7 cellular contexts compared by ENCODE assay signal in genomic region chr2:37672870-37673184, GRCh38. TPM values are rescaled to one million over a fixed set of nuclear protein-coding genes. Genes with fewer than 3 reads are reported as not detected.
DNase-seq lines count a peak whose midpoint lies in the region; ATAC-seq, FAIRE-seq and TF ChIP-seq lines count a peak whose summit lies in the region.

No MANE protein-coding gene starts in this region.

- H3K27me3 Mint-ChIP-seq in activated naive CD8-positive, alpha-beta T cell = no peaks in the 10 kb centered on the region
- no peaks in the 10 kb centered on the region for H3K27me3 Mint-ChIP-seq in stimulated activated naive CD8-positive, alpha-beta T cell treated with anti-CD3 and anti-CD28 coated beads, Interleukin-15, amount 100 ng/mL, for 72 hours

- H3K36me3 ChIP-seq in HUES48 (ENCODE audit: control insufficient read depth, insufficient read depth, low read length) (peaks cover 8% of the 10 kb centered on the region; the same call in 1 of the 2 replicates), keratinocyte (ENCODE audit: control insufficient read depth in 2 of 2, extremely low read depth in 1 of 2, insufficient read depth in 2 of 2, low read length in 2 of 2) (peaks cover 1 to 3% of the 10 kb centered on the region in 2 experiments)

- peaks cover 56% of the 10 kb centered on the region for H3K4me1 ChIP-seq in HUES48 (ENCODE audit: control insufficient read depth, insufficient read depth, low read length)
- H3K4me1 ChIP-seq in keratinocyte (ENCODE audit: control insufficient read depth, extremely low read depth, insufficient read depth, low read length) = peaks cover 41% of the 10 kb centered on the region

- no peak for ATAC-seq in stimulated activated naive CD8-positive, alpha-beta T cell treated with anti-CD3 and anti-CD28 coated beads, Interleukin-15, amount 100 ng/mL, for 72 hours
- ATAC-seq in HG03520 (IDR thresholded peaks at IDR 0.05; ENCODE audit: unreplicated experiment) (no peak), HG02642 (IDR thresholded peaks at IDR 0.05; ENCODE audit: poor library complexity, unreplicated experiment) (no peak)

- no peaks in the 10 kb centered on the region for H3K9me3 Mint-ChIP-seq in activated naive CD8-positive, alpha-beta T cell (ENCODE audit: low read depth)
- no peaks in the 10 kb centered on the region for H3K9me3 Mint-ChIP-seq in stimulated activated naive CD8-positive, alpha-beta T cell treated with anti-CD3 and anti-CD28 coated beads, Interleukin-15, amount 100 ng/mL, for 72 hours

- peak overlapping the region; percentile 48 for H2AFZ ChIP-seq in keratinocyte (ENCODE audit: control insufficient read depth, low read length)

- peaks cover 36% of the 10 kb centered on the region for H3K79me2 ChIP-seq in keratinocyte (ENCODE audit: control insufficient read depth, insufficient read depth, low read length)

- dilution Hi-C loops in keratinocyte (cut with MboI; ENCODE audit: extremely low pct_ligation_motif_present, low sequenced_read_pairs) = no loop called here

- no peak for TF ChIP-seq CTCF in keratinocyte (optimal IDR thresholded peaks at IDR 0.05 in 1 of 3, IDR thresholded peaks at IDR 0.05 in 1 of 3, conservative IDR thresholded peaks at IDR 0.05 in 1 of 3; ENCODE audit: extremely low read depth in 1 of 3, insufficient read depth in 2 of 3, low read length in 3 of 3)

- DNase-seq in keratinocyte (ENCODE audit: low read depth, low spot score) (no peak), hippocampal formation (lab: John Stamatoyannopoulos, UW) (no peak)
- no peak for DNase-seq in stimulated activated naive CD8-positive, alpha-beta T cell treated with anti-CD3 and anti-CD28 coated beads, Interleukin-15, amount 100 ng/mL, for 72 hours

- peaks cover 48% of the 10 kb centered on the region for H3K4me1 Mint-ChIP-seq in activated naive CD8-positive, alpha-beta T cell (ENCODE audit: low read depth)
- peaks cover 53% of the 10 kb centered on the region for H3K4me1 Mint-ChIP-seq in stimulated activated naive CD8-positive, alpha-beta T cell treated with anti-CD3 and anti-CD28 coated beads, Interleukin-15, amount 100 ng/mL, for 72 hours

- peak overlapping the region; percentile 85; the same call in 1 of the 2 replicates for H3K9ac ChIP-seq in HUES48 (ENCODE audit: low read depth, low read length)
- H3K9ac ChIP-seq in keratinocyte (ENCODE audit: control insufficient read depth, extremely low read depth, insufficient read depth, low read length) = no peak overlapping the region

- H3K36me3 Mint-ChIP-seq in activated naive CD8-positive, alpha-beta T cell = no peaks in the 10 kb centered on the region

- H4K20me1 ChIP-seq in keratinocyte (ENCODE audit: control insufficient read depth, extremely low read depth, insufficient read depth, low read length) = no peaks in the 10 kb centered on the region

- no peaks in the 10 kb centered on the region for H3K9me1 ChIP-seq in keratinocyte (ENCODE audit: control insufficient read depth, extremely low read depth, insufficient read depth, low read length)

- FAIRE-seq in keratinocyte (lab: Jason Lieb, UNC) = no peak

- no peaks in the 10 kb centered on the region for H3K27me3 ChIP-seq in HUES48 (ENCODE audit: control insufficient read depth, insufficient read depth, low read length)
- no peaks in the 10 kb centered on the region for H3K27me3 ChIP-seq in keratinocyte (ENCODE audit: control insufficient read depth, extremely low read depth, insufficient read depth, low read length)

- H3K4me3 ChIP-seq in HUES48 (ENCODE audit: low read depth, low read length) (peak overlapping the region; percentile 95), keratinocyte (ENCODE audit: control insufficient read depth in 2 of 3, extremely low read depth in 1 of 3, insufficient read depth in 2 of 3, low read depth in 1 of 3, low read length in 3 of 3) (peak overlapping the region in 2 of 3 experiments; percentile 68 to 70)

- H3K4me2 ChIP-seq in keratinocyte (ENCODE audit: control insufficient read depth, extremely low read depth, insufficient read depth, low read depth, low read length) = peak overlapping the region; percentile 47

- H3K9me3 ChIP-seq in HUES48 (ENCODE audit: control insufficient read depth, insufficient read depth, low read length) = no peaks in the 10 kb centered on the region
- H3K9me3 ChIP-seq in keratinocyte (ENCODE audit: control insufficient read depth, low read depth, low read length) = no peaks in the 10 kb centered on the region

- H3K4me3 Mint-ChIP-seq in activated naive CD8-positive, alpha-beta T cell = peak overlapping the region; percentile 83
- H3K4me3 Mint-ChIP-seq in stimulated activated naive CD8-positive, alpha-beta T cell treated with anti-CD3 and anti-CD28 coated beads, Interleukin-15, amount 100 ng/mL, for 72 hours = peak overlapping the region; percentile 91

- H3K27ac ChIP-seq in HUES48 (ENCODE audit: low read depth, low read length) = peak overlapping the region; percentile 96
- H3K27ac ChIP-seq in keratinocyte (ENCODE audit: control insufficient read depth, insufficient read depth, low read length) = no peak overlapping the region

- peak overlapping the region; percentile 8 for H3K27ac Mint-ChIP-seq in activated naive CD8-positive, alpha-beta T cell
- peak overlapping the region; percentile 85 to 97 for H3K27ac Mint-ChIP-seq in stimulated activated naive CD8-positive, alpha-beta T cell treated with anti-CD3 and anti-CD28 coated beads, Interleukin-15, amount 100 ng/mL, for 72 hours

RNA-seq across cellular contexts. Expression of gene CDC42EP3, which starts 1.4 kb away (rescaled TPM):
- 24.1 to 50.7 TPM (median 34.6 TPM) in 3 replicates for polyA plus RNA-seq in keratinocyte
- polyA plus RNA-seq in keratinocyte (2011; ENCODE audit: low read depth) = 4.3 TPM
- 39.4 and 54.8 TPM in 2 replicates for polyA plus RNA-seq in keratinocyte (2011; cell fraction: cytosol; rRNA removed)
- 45.1 and 47.2 TPM in 2 replicates for polyA plus RNA-seq in keratinocyte (2011; cell fraction: nucleus; rRNA removed)
- polyA plus RNA-seq in keratinocyte (2012; ENCODE audit: low replicate concordance) = 16.4 and 22.4 TPM in 2 replicates
- polyA minus RNA-seq in keratinocyte = 32.5 to 52.2 TPM (median 33.1 TPM) in 3 replicates
- 24.0 TPM for polyA minus RNA-seq in keratinocyte (2011; cell fraction: cytosol; rRNA and poly(A)+ RNA removed)
- 17.2 and 39.7 TPM in 2 replicates for polyA minus RNA-seq in keratinocyte (2011; cell fraction: nucleus; rRNA and poly(A)+ RNA removed)
